Comparison of ENCODE assay signal across 1 cellular context in the genomic region with DNA sequence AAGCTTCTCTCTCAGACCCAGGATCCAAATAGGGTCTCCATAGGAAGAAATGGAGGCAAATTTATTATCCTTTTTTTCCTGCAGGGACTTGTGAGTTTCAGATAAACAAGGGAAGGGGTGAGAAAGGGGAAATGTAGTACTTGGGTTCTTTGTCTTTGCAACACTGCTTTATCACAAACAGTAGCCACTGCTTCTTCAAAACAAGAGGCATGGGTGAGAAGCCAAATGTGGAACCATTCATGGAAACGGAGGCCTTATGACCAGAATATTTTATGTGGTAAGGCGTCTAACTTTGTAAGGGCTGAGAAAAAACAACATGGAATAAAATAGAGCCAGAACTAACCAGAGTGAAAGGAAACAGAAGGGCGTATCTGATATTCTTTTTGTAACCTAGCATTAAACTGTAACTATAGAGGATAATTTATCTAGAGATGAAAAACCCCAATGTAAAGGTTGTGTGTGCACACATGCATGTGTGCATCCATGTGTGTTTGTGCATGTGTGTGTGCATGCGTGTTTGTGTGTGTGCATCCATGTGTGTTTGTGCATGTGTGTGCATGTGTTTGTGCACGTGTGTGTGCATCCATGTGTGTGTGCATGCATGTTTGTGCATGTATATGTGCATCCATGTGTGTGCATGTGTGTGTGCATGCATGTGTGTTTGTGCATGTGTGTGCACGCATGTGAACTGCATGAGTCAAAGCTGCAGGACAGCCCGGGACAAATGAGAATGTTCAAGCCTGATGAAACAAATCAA.
TF ChIP-seq lines count a peak whose summit lies in the region.

No MANE protein-coding gene starts in this region.

TF ChIP-seq in GM23338, 12 proteins besides CTCF, POLR2A, EP300 and RAD21 (continued from another document):
- TF ChIP-seq, protein P1, sequence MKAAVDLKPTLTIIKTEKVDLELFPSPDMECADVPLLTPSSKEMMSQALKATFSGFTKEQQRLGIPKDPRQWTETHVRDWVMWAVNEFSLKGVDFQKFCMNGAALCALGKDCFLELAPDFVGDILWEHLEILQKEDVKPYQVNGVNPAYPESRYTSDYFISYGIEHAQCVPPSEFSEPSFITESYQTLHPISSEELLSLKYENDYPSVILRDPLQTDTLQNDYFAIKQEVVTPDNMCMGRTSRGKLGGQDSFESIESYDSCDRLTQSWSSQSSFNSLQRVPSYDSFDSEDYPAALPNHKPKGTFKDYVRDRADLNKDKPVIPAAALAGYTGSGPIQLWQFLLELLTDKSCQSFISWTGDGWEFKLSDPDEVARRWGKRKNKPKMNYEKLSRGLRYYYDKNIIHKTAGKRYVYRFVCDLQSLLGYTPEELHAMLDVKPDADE (IDR thresholded peaks at IDR 0.05) = no peak
